In genomic region chr7:142188846-142189245, GRCh38 we compare ENCODE assay signal across 9 cellular contexts.
DNase-seq lines count a peak whose midpoint lies in the region; TF ChIP-seq lines count a peak whose summit lies in the region.
"Had no signal": no experiment of that assay in that cellular context is flagged by ENCODE, and none has a peak within 500 bp of the region (broad histone marks: within the 10 kb centered on the region; RNA-seq: fewer than 3 reads in every experiment).

No MANE protein-coding gene starts in this region.

- no peaks in the 10 kb centered on the region for H3K36me3 Mint-ChIP-seq in activated naive CD8-positive, alpha-beta T cell treated with anti-CD3 and anti-CD28 coated beads for 36 hours

- intact Hi-C loops in prostate gland (cut with DNase I) = no loop called here
- intact Hi-C loops in lower leg skin (cut with DNase I; ENCODE audit: low total_unique reads) = loop anchor here (5.0 kb wide), 1 partner anchor 212 kb away; no protein-coding TSS in a partner anchor

- no peaks in the 10 kb centered on the region for H3K9me3 Mint-ChIP-seq in activated naive CD8-positive, alpha-beta T cell treated with anti-CD3 and anti-CD28 coated beads for 36 hours

- peaks cover 4% of the 10 kb centered on the region for H3K27me3 Mint-ChIP-seq in activated naive CD8-positive, alpha-beta T cell treated with anti-CD3 and anti-CD28 coated beads for 36 hours

- TF ChIP-seq CTCF in coronary artery (IDR thresholded peaks at IDR 0.05) (peak; percentile 11), prostate gland (IDR thresholded peaks at IDR 0.05) (peak in 3 of 4 experiments; percentile 23 to 51 (median 38)), lower leg skin (IDR thresholded peaks at IDR 0.05) (no peak)

- peak; percentile 20 for DNase-seq in NCI-H1694 treated with DMSO at 0.1 percent for 48 hours (lab: John Stamatoyannopoulos, UW)
- DNase-seq in NCI-H1694 (lab: John Stamatoyannopoulos, UW) = no peak
- DNase-seq in NCI-H526 treated with DMSO at 0.1 percent for 48 hours (lab: John Stamatoyannopoulos, UW) = peak; percentile 14
- no peak for DNase-seq in coronary artery (ENCODE audit: low spot score)
- no peak for DNase-seq in prostate gland (ENCODE audit: low spot score)
- no peak for DNase-seq in activated naive CD8-positive, alpha-beta T cell treated with anti-CD3 and anti-CD28 coated beads for 36 hours
- no peak for DNase-seq in SKM-1 treated with dmso at 0.1 percent for 144 hours (lab: John Stamatoyannopoulos, UW; ENCODE audit: unreplicated experiment)
- no peak for DNase-seq in lower leg skin (ENCODE audit: low spot score in 2 of 2)
- DNase-seq: activated T-cell treated with anti-CD3 and anti-CD28 coated beads for 4 hours had no signal

- no peak for TF ChIP-seq POLR2A in prostate gland (IDR thresholded peaks at IDR 0.05)
- no peak for TF ChIP-seq POLR2A in lower leg skin (IDR thresholded peaks at IDR 0.05)

- no peak overlapping the region for H3K27ac Mint-ChIP-seq in activated naive CD8-positive, alpha-beta T cell treated with anti-CD3 and anti-CD28 coated beads for 36 hours

- H3K4me3 ChIP-seq in coronary artery = no peak overlapping the region
- no peak overlapping the region for H3K4me3 ChIP-seq in prostate gland
- no peak overlapping the region for H3K4me3 ChIP-seq in lower leg skin (ENCODE audit: low read depth, poor library complexity, severe bottlenecking)

- H3K4me1 Mint-ChIP-seq in activated naive CD8-positive, alpha-beta T cell treated with anti-CD3 and anti-CD28 coated beads for 36 hours = peaks cover 3% of the 10 kb centered on the region

- H3K4me1 ChIP-seq in prostate gland (replicated peaks) = no peaks in the 10 kb centered on the region

- H3K4me3 Mint-ChIP-seq in activated naive CD8-positive, alpha-beta T cell treated with anti-CD3 and anti-CD28 coated beads for 36 hours = no peak overlapping the region

- H3K9me3 ChIP-seq in prostate gland = no peaks in the 10 kb centered on the region

- H3K36me3 ChIP-seq in prostate gland = no peaks in the 10 kb centered on the region

- H3K27me3 ChIP-seq in prostate gland (replicated peaks; ENCODE audit: insufficient read depth) = no peaks in the 10 kb centered on the region

- no peak overlapping the region for H3K27ac ChIP-seq in coronary artery
- H3K27ac ChIP-seq in prostate gland = no peak overlapping the region

Comparison
In these comparisons a context has a peak if more than half of its experiments do, and no peak if none do; other contexts are left out.
1. DNase-seq: peak in NCI-H1694 treated with DMSO at 0.1 percent for 48 hours (single experiment) and NCI-H526 treated with DMSO at 0.1 percent for 48 hours (single experiment); none in NCI-H1694 (single experiment), coronary artery (single experiment), prostate gland (single experiment), activated naive CD8-positive, alpha-beta T cell treated with anti-CD3 and anti-CD28 coated beads for 36 hours (single experiment), SKM-1 treated with dmso at 0.1 percent for 144 hours (single experiment) and lower leg skin (0 of 2).
2. CTCF ChIP-seq: peak in coronary artery (single experiment) and prostate gland (3 of 4); none in lower leg skin (0 of 3).